Comparison of ENCODE assay signal across 11 cellular contexts in the genomic region with DNA sequence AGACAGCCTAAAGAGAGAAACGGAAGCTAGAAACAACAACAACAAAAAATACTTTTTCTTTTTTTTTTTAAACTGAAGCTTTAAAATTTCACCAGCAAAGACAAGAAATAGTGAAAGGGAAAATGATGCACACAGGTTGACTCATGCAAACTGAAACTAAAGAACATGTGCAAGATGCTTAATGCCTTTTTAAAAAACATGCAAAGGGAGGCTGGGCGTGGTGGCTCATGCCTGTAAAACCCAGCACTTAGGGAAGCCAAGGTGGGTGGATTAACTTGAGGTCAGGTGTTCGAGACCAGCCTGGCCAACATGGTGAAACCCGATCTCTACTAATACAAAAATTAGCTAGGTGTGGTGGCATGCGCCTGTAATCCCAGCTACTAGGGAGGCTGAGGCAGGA. TPM values are rescaled to one million over a fixed set of nuclear protein-coding genes. Genes with fewer than 3 reads are reported as not detected.
DNase-seq lines count a peak whose midpoint lies in the region; ATAC-seq and TF ChIP-seq lines count a peak whose summit lies in the region.
"Had no signal": no experiment of that assay in that cellular context is flagged by ENCODE, and none has a peak within 500 bp of the region (broad histone marks: within the 10 kb centered on the region; RNA-seq: fewer than 3 reads in every experiment).

No MANE protein-coding gene starts in this region.

- no CpG with 5 or more reads among the region's 5 CpGs for WGBS in IMR-90 (ENCODE audit: extremely low coverage in 2 of 2, insufficient read length in 1 of 2), 2 experiments

- no peak overlapping the region for H3K4ac ChIP-seq in IMR-90 (ENCODE audit: low read depth, low read length)

- no peak overlapping the region for H4K91ac ChIP-seq in IMR-90 (ENCODE audit: insufficient read depth, low read depth, low read length)

- dilution Hi-C loops in IMR-90 (cut with HindIII; ENCODE audit: low sequenced_read_pairs, unreplicated experiment), result no loop called here

- 0 out of 4 replicates have a peak overlapping the region, but pooled peaks of 1 of the 2 experiments have one; percentile 9 for H4K8ac ChIP-seq in IMR-90 (ENCODE audit: low read depth in 2 of 2, low read length in 2 of 2)

- no TSS peak for BruUV-seq in IMR-90 (replicated peaks; lab: Mats Ljungman, UMichigan)

- POLR2A ChIA-PET in IMR-90 (lab: Charles Lee; ENCODE audit: unreplicated experiment), result no interaction called here

- no peaks in the 10 kb centered on the region for H3K36me3 ChIP-seq in IMR-90 (ENCODE audit: control insufficient read depth, insufficient read depth, low read length)

- no peak overlapping the region for H3K27ac ChIP-seq in IMR-90 (ENCODE audit: insufficient read depth, low read length)

- no peak overlapping the region for H3K9ac ChIP-seq in IMR-90 (ENCODE audit: low read depth, low read length)

- H3K9me3 ChIP-seq in IMR-90 (ENCODE audit: control insufficient read depth, insufficient read depth, low read length), result no peaks in the 10 kb centered on the region

- H3K4me2 ChIP-seq in IMR-90 (ENCODE audit: low read depth, low read length), result no peak overlapping the region

- in situ Hi-C loops in IMR-90 (cut with MboI; ENCODE audit: low sequenced_read_pairs), result no loop called here

- H2BK20ac ChIP-seq in IMR-90 (ENCODE audit: low read depth, low read length), result no peak overlapping the region

- H3K4me3 ChIP-seq in IMR-90 (ENCODE audit: insufficient read depth, low read depth, low read length), result no peak overlapping the region

- no peak for TF ChIP-seq RAD21 in IMR-90 (IDR thresholded peaks at IDR 0.05; ENCODE audit: low read length)

- H2AFZ ChIP-seq in IMR-90 (replicated peaks; ENCODE audit: low read length, poor library complexity), result no peak overlapping the region

- H3K23ac ChIP-seq in IMR-90 (ENCODE audit: low read depth, low read length), result no peak overlapping the region

- H3K14ac ChIP-seq in IMR-90 (replicated peaks; ENCODE audit: low read depth, low read length), result no peak overlapping the region

- H4K5ac ChIP-seq in IMR-90 (ENCODE audit: low read depth, low read length), result no peak overlapping the region

- intact Hi-C loops in IMR-90 (cut with micrococcal nuclease), result no loop called here

- no peak for TF ChIP-seq CTCF in IMR-90 (conservative IDR thresholded peaks at IDR 0.05; ENCODE audit: low read depth, low read length)

- no peak overlapping the region for H3K56ac ChIP-seq in IMR-90 (ENCODE audit: extremely low read depth, insufficient read depth, low read length)

- CTCF ChIA-PET in IMR-90 (lab: Yijun Ruan, JAX), result interaction anchor here (0.6 kb wide), 4 partner anchors 10 to 794 kb away, joined by 3 to 7 read pairs (median 4); no protein-coding TSS in a partner anchor

- no peak for TF ChIP-seq POLR2A in IMR-90 (IDR thresholded peaks at IDR 0.05; ENCODE audit: low read depth, low read length)

- no peak overlapping the region for H2BK15ac ChIP-seq in IMR-90 (ENCODE audit: low read depth, low read length)

- H2BK5ac ChIP-seq in IMR-90 (ENCODE audit: low read depth, low read length, poor library complexity, severe bottlenecking), result no peak overlapping the region

- peaks cover 3% of the 10 kb centered on the region; the same call in 1 of the 2 replicates for H3K9me1 ChIP-seq in IMR-90 (ENCODE audit: insufficient read depth, low read length)

- H4K20me1 ChIP-seq in IMR-90 (ENCODE audit: insufficient read depth, low read length), result no peaks in the 10 kb centered on the region

- H3K4me1 ChIP-seq in IMR-90 (ENCODE audit: control insufficient read depth, insufficient read depth, low read length), result peaks cover 8% of the 10 kb centered on the region

- H2AK9ac ChIP-seq in IMR-90 (replicated peaks; ENCODE audit: low read depth, low read length, poor library complexity), result no peak overlapping the region

- peak; percentile 55 for DNase-seq in IMR-90
- peak; percentile 64 for DNase-seq in activated naive CD4-positive, alpha-beta T cell treated with Interleukin-2 at 50 U/mL for 16 hours
- DNase-seq in stimulated activated CD4-positive, alpha-beta T cell treated with anti-CD3 and anti-CD28 coated beads, Interleukin-1b, Interleukin-23, amount 100 ng/mL, for 48 hours, result peak; percentile 76
- no peak for DNase-seq in DMS 273 (lab: John Stamatoyannopoulos, UW; ENCODE audit: unreplicated experiment)
- DNase-seq in NCI-H82 treated with DMSO at 0.1 percent for 48 hours (lab: John Stamatoyannopoulos, UW; ENCODE audit: unreplicated experiment), result no peak
- DNase-seq in Kasumi-1 (lab: John Stamatoyannopoulos, UW), result no peak
- no peak for DNase-seq in ecto neural progenitor cell (ENCODE audit: low spot score)
- DNase-seq: DMS 273 treated with DMSO at 0.1 percent for 48 hours, NCI-H2029, substantia nigra had no signal

- H2AK5ac ChIP-seq in IMR-90 (ENCODE audit: low read depth, low read length), result no peak overlapping the region

- H3K79me1 ChIP-seq in IMR-90 (ENCODE audit: low read depth in 1 of 2, low read length in 2 of 2), result no peaks in the 10 kb centered on the region; a peak in 1 of 4 replicates

- no peak overlapping the region for H2BK120ac ChIP-seq in IMR-90 (ENCODE audit: low read depth, low read length)

- H3K18ac ChIP-seq in IMR-90 (ENCODE audit: low read depth, low read length), result no peak overlapping the region

- no peaks in the 10 kb centered on the region for H3K27me3 ChIP-seq in IMR-90 (ENCODE audit: control insufficient read depth, insufficient read depth, low read length)

- ATAC-seq in GM18873 (IDR thresholded peaks at IDR 0.05; ENCODE audit: low FRiP score, unreplicated experiment) (peak; percentile 60), IMR-90 (ENCODE audit: low read depth) (no peak)

TF ChIP-seq in IMR-90, 13 proteins besides CTCF, POLR2A, EP300 and RAD21:
- TF ChIP-seq MXI1 (IDR thresholded peaks at IDR 0.05; ENCODE audit: borderline replicate concordance, low read depth, low read length) (no peak), RFX5 (IDR thresholded peaks at IDR 0.05; ENCODE audit: low read depth, low read length) (no peak), MAZ (IDR thresholded peaks at IDR 0.05; ENCODE audit: borderline replicate concordance, low read depth, low read length) (no peak), MAFK (IDR thresholded peaks at IDR 0.05; ENCODE audit: low read depth, low read length) (no peak), CEBPB (IDR thresholded peaks at IDR 0.05; ENCODE audit: low read depth, low read length) (no peak), USF2 (IDR thresholded peaks at IDR 0.05; ENCODE audit: low read depth, low read length) (no peak), BHLHE40 (IDR thresholded peaks at IDR 0.05; ENCODE audit: low read depth, low read length) (no peak), RCOR1 (IDR thresholded peaks at IDR 0.05; ENCODE audit: insufficient replicate concordance, low read length) (no peak), FOS (IDR thresholded peaks at IDR 0.05; ENCODE audit: low read depth, low read length) (no peak), NFE2L2 (IDR thresholded peaks at IDR 0.05; ENCODE audit: low read depth, low read length) (no peak)
- TF ChIP-seq, protein P1, sequence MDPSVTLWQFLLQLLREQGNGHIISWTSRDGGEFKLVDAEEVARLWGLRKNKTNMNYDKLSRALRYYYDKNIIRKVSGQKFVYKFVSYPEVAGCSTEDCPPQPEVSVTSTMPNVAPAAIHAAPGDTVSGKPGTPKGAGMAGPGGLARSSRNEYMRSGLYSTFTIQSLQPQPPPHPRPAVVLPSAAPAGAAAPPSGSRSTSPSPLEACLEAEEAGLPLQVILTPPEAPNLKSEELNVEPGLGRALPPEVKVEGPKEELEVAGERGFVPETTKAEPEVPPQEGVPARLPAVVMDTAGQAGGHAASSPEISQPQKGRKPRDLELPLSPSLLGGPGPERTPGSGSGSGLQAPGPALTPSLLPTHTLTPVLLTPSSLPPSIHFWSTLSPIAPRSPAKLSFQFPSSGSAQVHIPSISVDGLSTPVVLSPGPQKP (IDR thresholded peaks at IDR 0.05; ENCODE audit: borderline replicate concordance, low read depth, low read length), result no peak

RNA-seq across cellular contexts. Expression of gene CUBN, which starts 15.1 kb away (rescaled TPM):
- total RNA-seq in IMR-90 (2012; rRNA removed), result 0.54 and 0.83 TPM in 2 replicates
- polyA plus RNA-seq in IMR-90 (2012; rRNA removed), result 0.10 and 0.19 TPM in 2 replicates
- 0.02 and 0.08 TPM in 2 replicates for polyA plus RNA-seq in IMR-90 (2012; cell fraction: cytosol; rRNA removed)
- polyA plus RNA-seq in IMR-90 (2012; cell fraction: nucleus; rRNA removed; ENCODE audit: low replicate concordance), result 0.21 and 1.1 TPM in 2 replicates

RNA-seq across cellular contexts. Expression of gene TRDMT1, which starts 56.7 kb away (rescaled TPM):
- total RNA-seq in IMR-90 (2012; rRNA removed), result 4.7 and 6.7 TPM in 2 replicates
- 2.1 and 2.2 TPM in 2 replicates for polyA plus RNA-seq in IMR-90 (2012; rRNA removed)
- polyA plus RNA-seq in IMR-90 (2012; cell fraction: cytosol; rRNA removed), result 0.90 and 4.7 TPM in 2 replicates
- 0.49 and 4.0 TPM in 2 replicates for polyA plus RNA-seq in IMR-90 (2012; cell fraction: nucleus; rRNA removed; ENCODE audit: low replicate concordance)

Comparison
In these comparisons a context has a peak if more than half of its experiments do, and no peak if none do; other contexts are left out.
1. DNase-seq: peak in IMR-90 (single experiment), activated naive CD4-positive, alpha-beta T cell treated with Interleukin-2 at 50 U/mL for 16 hours (single experiment) and stimulated activated CD4-positive, alpha-beta T cell treated with anti-CD3 and anti-CD28 coated beads, Interleukin-1b, Interleukin-23, amount 100 ng/mL, for 48 hours (single experiment); none in DMS 273 (single experiment), NCI-H82 treated with DMSO at 0.1 percent for 48 hours (single experiment), Kasumi-1 (0 of 2) and ecto neural progenitor cell (single experiment).